ENCODE assay signal across 20 cellular contexts in the genomic region with DNA sequence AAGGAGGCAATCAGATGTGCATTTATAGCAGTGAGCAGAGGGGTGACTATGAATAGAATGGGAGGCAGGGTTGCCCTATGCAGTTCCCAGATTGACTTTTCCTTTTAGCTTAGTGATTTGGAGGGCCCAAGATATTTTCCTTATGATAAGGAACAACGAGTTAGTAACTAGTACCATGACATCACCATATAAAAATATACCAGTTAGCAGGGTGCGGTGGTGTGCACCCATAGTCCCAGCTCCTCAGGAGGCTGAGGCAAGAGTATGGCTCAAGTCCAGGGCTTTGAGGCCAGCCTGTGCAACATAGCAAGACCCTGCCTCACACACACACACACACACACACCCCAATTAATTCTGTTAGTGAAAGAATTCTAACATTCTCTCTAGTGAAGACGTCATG. TPM values are rescaled to one million over a fixed set of nuclear protein-coding genes. Genes with fewer than 3 reads are reported as not detected.
"Had no signal": no experiment of that assay in that cellular context is flagged by ENCODE, and none has a peak within 500 bp of the region (broad histone marks: within the 10 kb centered on the region; RNA-seq: fewer than 3 reads in every experiment).

No MANE protein-coding gene starts in this region.

- H3K9me3 Mint-ChIP-seq: dendritic cell treated with granulocyte-macrophage colony-stimulating factor and Interleukin-4, amounts not matched to agents 40 ng/mL and 50 ng/mL, for 4 days; naive B cell; nephron had no signal

- H3K27me3 Mint-ChIP-seq: dendritic cell treated with granulocyte-macrophage colony-stimulating factor and Interleukin-4, amounts not matched to agents 40 ng/mL and 50 ng/mL, for 4 days; naive B cell had no signal

- H3K4me2 ChIP-seq: hepatocyte had no signal

- H3K27ac ChIP-seq: esophagus squamous epithelium, hepatocyte, sigmoid colon, skin epidermis, stomach had no signal

- H3K36me3 Mint-ChIP-seq: naive B cell had no signal

- H2AFZ ChIP-seq: hepatocyte had no signal

- ATAC-seq: left colon, left ventricle myocardium superior had no signal

- H3K27me3 ChIP-seq: esophagus squamous epithelium, hepatocyte, sigmoid colon, stomach had no signal

- H3K4me3 ChIP-seq: esophagus squamous epithelium, hepatocyte, lung, sigmoid colon, skin epidermis, stomach had no signal

- H3K4me1 Mint-ChIP-seq: naive B cell, nephron had no signal

- H3K79me2 ChIP-seq: hepatocyte had no signal

- H3K36me3 ChIP-seq: esophagus squamous epithelium, sigmoid colon, stomach had no signal

- H3K4me3 Mint-ChIP-seq: dendritic cell treated with granulocyte-macrophage colony-stimulating factor and Interleukin-4, amounts not matched to agents 40 ng/mL and 50 ng/mL, for 4 days; naive B cell; nephron had no signal

- H3K9me3 ChIP-seq: esophagus squamous epithelium, sigmoid colon, stomach had no signal

- H3K27ac Mint-ChIP-seq: dendritic cell treated with granulocyte-macrophage colony-stimulating factor and Interleukin-4, amounts not matched to agents 40 ng/mL and 50 ng/mL, for 4 days; nephron had no signal

- DNase-seq: esophagus squamous epithelium; foreskin melanocyte; head of caudate nucleus; left colon; left ventricle myocardium superior; mesenchymal stem cell; midbrain; naive B cell; sigmoid colon; stimulated activated CD4-positive, alpha-beta T cell treated with anti-CD3 and anti-CD28 coated beads, Interleukin-2, amount 100 ng/mL, for 24 hours; stimulated activated CD4-positive, alpha-beta T cell treated with anti-CD3 and anti-CD28 coated beads, Interleukin-4, amount 100 ng/mL, for 4 hours; stimulated activated naive CD4-positive, alpha-beta T cell; stomach; substantia nigra; trophoblast cell had no signal

- H3K4me1 ChIP-seq: esophagus squamous epithelium, sigmoid colon, stomach had no signal

RNA-seq across cellular contexts. Expression of a gene that starts 53.0 kb away (rescaled TPM):
- total RNA-seq: left ventricle myocardium superior had no signal
- polyA plus RNA-seq: hepatocyte had no signal
